8 cellular contexts compared by ENCODE assay signal in genomic region chr17:55641559-55642160, GRCh38.
DNase-seq lines count a peak whose midpoint lies in the region; ATAC-seq and TF ChIP-seq lines count a peak whose summit lies in the region.

No MANE protein-coding gene starts in this region.

- peaks cover 26% of the 10 kb centered on the region for H3K4me1 Mint-ChIP-seq in CD14-positive monocyte

- ATAC-seq in GM19438 (IDR thresholded peaks at IDR 0.05; ENCODE audit: low read depth, unreplicated experiment) (peak; percentile 77), HG03039 (IDR thresholded peaks at IDR 0.05; ENCODE audit: unreplicated experiment) (no peak)

- no peaks in the 10 kb centered on the region for H3K9me3 ChIP-seq in ovary

- H3K27me3 Mint-ChIP-seq in CD14-positive monocyte (ENCODE audit: low read depth in 3 of 3), result peaks cover 0 to 2% (median 2%) of the 10 kb centered on the region in 3 donors

- WGBS in ovary, 3 donors, result 13 to 21% (median 16%) methylated on average over 4 of the region's 4 CpGs

- TF ChIP-seq POLR2A in ovary (IDR thresholded peaks at IDR 0.05), result no peak

- H3K27ac ChIP-seq in VCaP (no peak overlapping the region), ovary (peak overlapping the region in 1 of 2 donors; percentile 27)

- intact Hi-C loops in CD14-positive monocyte (cut with micrococcal nuclease), result loop anchor here (10.0 kb wide), 1 partner anchor 73 kb away; no protein-coding TSS in a partner anchor
- intact Hi-C loops in ovary (cut with DNase I), result loop anchor here (5.0 to 10.0 kb wide), 4 partner anchors 73 to 133 kb away; no protein-coding TSS in a partner anchor

- no peaks in the 10 kb centered on the region for H3K4me1 ChIP-seq in ovary (ENCODE audit: insufficient read depth)

- peaks cover 0 to 4% (median 4%) of the 10 kb centered on the region in 7 donors for H3K9me3 Mint-ChIP-seq in CD14-positive monocyte

- no peaks in the 10 kb centered on the region for H3K36me3 Mint-ChIP-seq in CD14-positive monocyte

- H3K27ac Mint-ChIP-seq in CD14-positive monocyte, result no peak overlapping the region

- no peaks in the 10 kb centered on the region for H3K27me3 ChIP-seq in ovary

- TF ChIP-seq EP300 in ovary (IDR thresholded peaks at IDR 0.05), result no peak

- no peaks in the 10 kb centered on the region for H3K36me3 ChIP-seq in ovary

- DNase-seq in CD14-positive monocyte (ENCODE audit: low spot score), result peak; percentile 54
- peak; percentile 42 for DNase-seq in NCI-H1092 (lab: John Stamatoyannopoulos, UW)
- peak; percentile 58 for DNase-seq in fibroblast of the conjunctiva (ENCODE audit: low read depth)
- DNase-seq in ovary, result peak; percentile 82 to 91 (median 87)
- DNase-seq in effector CD8-positive, alpha-beta T cell (lab: John Stamatoyannopoulos, UW), result no peak

- H3K4me3 Mint-ChIP-seq in CD14-positive monocyte, result no peak overlapping the region

- no peak overlapping the region for H3K4me3 ChIP-seq in ovary

- TF ChIP-seq CTCF in CD14-positive monocyte (IDR thresholded peaks at IDR 0.05) (peak; percentile 76), VCaP (conservative IDR thresholded peaks at IDR 0.05) (peak; percentile 70), ovary (IDR thresholded peaks at IDR 0.05) (peak; percentile 35 to 67 (median 66))
